In the genomic region with DNA sequence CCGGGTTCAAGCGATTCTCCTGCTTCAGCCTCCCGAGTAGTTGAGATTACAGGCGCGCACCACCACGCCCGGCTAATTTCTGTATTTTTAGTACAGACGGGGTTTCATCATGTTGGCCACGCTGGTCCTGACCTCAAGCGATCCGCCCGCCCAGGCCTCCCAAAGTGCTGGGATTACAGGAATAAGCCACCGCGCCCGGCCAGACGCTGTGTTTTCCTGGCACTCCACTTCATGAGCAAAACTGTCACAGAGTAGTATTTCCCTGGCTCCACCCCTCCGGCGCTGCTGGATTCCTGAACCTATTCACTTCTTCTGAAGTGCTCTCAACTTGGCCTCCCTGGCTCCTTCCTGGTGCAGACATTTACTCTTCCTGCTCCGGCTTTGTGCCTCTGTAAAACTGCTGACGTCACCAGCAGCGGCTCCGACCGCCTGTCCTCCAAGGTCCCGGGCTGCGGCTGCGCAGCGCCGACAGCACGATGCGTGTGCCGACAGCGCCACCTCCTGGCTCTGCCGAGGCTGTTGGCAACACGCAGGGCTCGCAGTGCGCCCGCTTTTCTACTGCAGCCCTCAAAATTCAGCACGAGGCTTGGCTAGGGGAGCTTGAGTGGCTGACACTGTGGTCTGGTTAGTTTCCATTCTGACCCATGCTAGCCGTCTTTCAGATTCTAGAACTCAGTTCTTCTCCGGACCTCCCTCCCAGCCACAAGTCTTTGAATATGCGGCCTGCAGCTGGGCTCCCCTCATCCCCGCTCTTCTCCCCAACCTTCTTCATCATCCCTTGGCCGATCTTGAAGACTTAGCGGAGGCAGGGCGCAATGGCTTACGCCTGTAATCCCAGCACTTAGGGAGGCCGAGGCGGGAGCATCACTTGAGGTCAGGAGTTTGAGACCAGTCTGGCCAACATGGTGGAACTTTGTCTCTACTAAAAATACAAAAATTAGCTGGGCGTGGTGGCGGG, we compare ENCODE assay signal across 1 cellular context.
TF ChIP-seq lines count a peak whose summit lies in the region.

No MANE protein-coding gene starts in this region.

TF ChIP-seq in HEK293, 187 proteins besides CTCF, POLR2A, EP300 and RAD21 (continued from another document):
- TF ChIP-seq ZNF629 (tag by site-specific recombination; IDR thresholded peaks at IDR 0.05) (peak; percentile 96), ZNF777 (tag by site-specific recombination; IDR thresholded peaks at IDR 0.05; ENCODE audit: borderline replicate concordance) (no peak), ZBTB7A (tag by site-specific recombination; IDR thresholded peaks at IDR 0.05; ENCODE audit: low read depth) (no peak), ZNF335 (tag by site-specific recombination; conservative IDR thresholded peaks at IDR 0.05) (peak; percentile 40), SP2 (tag by site-specific recombination; IDR thresholded peaks at IDR 0.05) (0 out of 2 replicates have a peak, but pooled peaks have one; percentile 30), ZNF19 (tag by site-specific recombination; IDR thresholded peaks at IDR 0.05; ENCODE audit: low read depth) (no peak), ZNF660 (tag by site-specific recombination; IDR thresholded peaks at IDR 0.05) (peak; percentile 72), ZNF600 (tag by site-specific recombination; IDR thresholded peaks at IDR 0.05) (peak; percentile 79), TRIM28 (IDR thresholded peaks at IDR 0.05; ENCODE audit: borderline replicate concordance, low read length) (peak; percentile 44; the same call in 1 of the 2 replicates), ZBTB21 (tag by site-specific recombination; IDR thresholded peaks at IDR 0.05) (peak; percentile 92), PRDM1 (tag by site-specific recombination; IDR thresholded peaks at IDR 0.05) (peak; percentile 46; the same call in 1 of the 2 replicates), ZNF510 (tag by site-specific recombination; IDR thresholded peaks at IDR 0.05; ENCODE audit: insufficient replicate concordance) (no peak)
- TF ChIP-seq, protein P1, sequence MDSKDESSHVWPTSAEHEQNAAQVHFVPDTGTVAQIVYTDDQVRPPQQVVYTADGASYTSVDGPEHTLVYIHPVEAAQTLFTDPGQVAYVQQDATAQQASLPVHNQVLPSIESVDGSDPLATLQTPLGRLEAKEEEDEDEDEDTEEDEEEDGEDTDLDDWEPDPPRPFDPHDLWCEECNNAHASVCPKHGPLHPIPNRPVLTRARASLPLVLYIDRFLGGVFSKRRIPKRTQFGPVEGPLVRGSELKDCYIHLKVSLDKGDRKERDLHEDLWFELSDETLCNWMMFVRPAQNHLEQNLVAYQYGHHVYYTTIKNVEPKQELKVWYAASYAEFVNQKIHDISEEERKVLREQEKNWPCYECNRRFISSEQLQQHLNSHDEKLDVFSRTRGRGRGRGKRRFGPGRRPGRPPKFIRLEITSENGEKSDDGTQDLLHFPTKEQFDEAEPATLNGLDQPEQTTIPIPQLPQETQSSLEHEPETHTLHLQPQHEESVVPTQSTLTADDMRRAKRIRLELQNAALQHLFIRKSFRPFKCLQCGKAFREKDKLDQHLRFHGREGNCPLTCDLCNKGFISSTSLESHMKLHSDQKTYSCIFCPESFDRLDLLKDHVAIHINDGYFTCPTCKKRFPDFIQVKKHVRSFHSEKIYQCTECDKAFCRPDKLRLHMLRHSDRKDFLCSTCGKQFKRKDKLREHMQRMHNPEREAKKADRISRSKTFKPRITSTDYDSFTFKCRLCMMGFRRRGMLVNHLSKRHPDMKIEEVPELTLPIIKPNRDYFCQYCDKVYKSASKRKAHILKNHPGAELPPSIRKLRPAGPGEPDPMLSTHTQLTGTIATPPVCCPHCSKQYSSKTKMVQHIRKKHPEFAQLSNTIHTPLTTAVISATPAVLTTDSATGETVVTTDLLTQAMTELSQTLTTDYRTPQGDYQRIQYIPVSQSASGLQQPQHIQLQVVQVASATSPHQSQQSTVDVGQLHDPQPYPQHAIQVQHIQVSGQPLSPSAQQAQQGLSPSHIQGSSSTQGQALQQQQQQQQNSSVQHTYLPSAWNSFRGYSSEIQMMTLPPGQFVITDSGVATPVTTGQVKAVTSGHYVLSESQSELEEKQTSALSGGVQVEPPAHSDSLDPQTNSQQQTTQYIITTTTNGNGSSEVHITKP (tag by site-specific recombination; IDR thresholded peaks at IDR 0.05), result peak; percentile 80
- TF ChIP-seq, protein P2, sequence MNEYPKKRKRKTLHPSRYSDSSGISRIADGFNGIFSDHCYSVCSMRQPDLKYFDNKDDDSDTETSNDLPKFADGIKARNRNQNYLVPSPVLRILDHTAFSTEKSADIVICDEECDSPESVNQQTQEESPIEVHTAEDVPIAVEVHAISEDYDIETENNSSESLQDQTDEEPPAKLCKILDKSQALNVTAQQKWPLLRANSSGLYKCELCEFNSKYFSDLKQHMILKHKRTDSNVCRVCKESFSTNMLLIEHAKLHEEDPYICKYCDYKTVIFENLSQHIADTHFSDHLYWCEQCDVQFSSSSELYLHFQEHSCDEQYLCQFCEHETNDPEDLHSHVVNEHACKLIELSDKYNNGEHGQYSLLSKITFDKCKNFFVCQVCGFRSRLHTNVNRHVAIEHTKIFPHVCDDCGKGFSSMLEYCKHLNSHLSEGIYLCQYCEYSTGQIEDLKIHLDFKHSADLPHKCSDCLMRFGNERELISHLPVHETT (tag by site-specific recombination; IDR thresholded peaks at IDR 0.05), result peak; percentile 59
